10 cellular contexts compared by ENCODE assay signal in the genomic region with DNA sequence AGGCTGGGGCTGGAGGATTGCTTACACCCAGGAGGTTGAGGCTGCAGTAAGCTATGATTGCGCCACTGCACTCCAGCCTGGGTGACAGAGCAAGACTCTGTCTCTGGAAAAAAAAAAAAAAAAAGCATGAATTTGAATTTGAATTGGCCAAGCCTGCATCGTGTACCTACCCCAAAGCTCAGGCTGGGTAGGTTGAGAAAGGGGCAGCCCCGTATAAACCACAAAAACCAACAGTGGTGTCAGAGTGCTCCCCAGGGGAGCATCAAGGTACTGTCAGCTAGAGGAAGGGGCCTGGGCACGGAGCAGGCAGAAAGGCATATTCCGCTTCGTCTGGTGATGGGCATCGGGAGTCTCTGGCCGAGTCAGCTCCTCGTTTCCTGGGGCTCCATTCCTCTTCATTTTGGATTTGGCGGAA. TPM values are rescaled to one million over a fixed set of nuclear protein-coding genes. Genes with fewer than 3 reads are reported as not detected.
DNase-seq lines count a peak whose midpoint lies in the region; ATAC-seq and TF ChIP-seq lines count a peak whose summit lies in the region.
"Had no signal": no experiment of that assay in that cellular context is flagged by ENCODE, and none has a peak within 500 bp of the region (broad histone marks: within the 10 kb centered on the region; RNA-seq: fewer than 3 reads in every experiment).

No MANE protein-coding gene starts in this region.

- TF ChIP-seq CTCF in GM12874 (IDR thresholded peaks at IDR 0.05; ENCODE audit: insufficient read depth, low read depth, low read length) (peak; percentile 56), osteoblast (IDR thresholded peaks at IDR 0.05; ENCODE audit: extremely low read depth, low read depth, low read length) (no peak)

- H3K79me2 ChIP-seq in osteoblast (ENCODE audit: insufficient read depth, low read length): no peaks in the 10 kb centered on the region

- no peaks in the 10 kb centered on the region for H3K36me3 ChIP-seq in osteoblast (ENCODE audit: insufficient read depth, low read length)

- peak; percentile 43 to 60 for DNase-seq in activated CD4-positive, alpha-beta T cell treated with anti-CD3 and anti-CD28 coated beads, Interleukin-2, amount 50 U/mL, for 48 hours
- DNase-seq in osteoblast (ENCODE audit: insufficient read length, low spot score, missing footprints) (peak; percentile 27), LoVo (ENCODE audit: low spot score) (no peak), pons (ENCODE audit: low spot score) (no peak), NCI-H2029 (lab: John Stamatoyannopoulos, UW) (no peak)
- DNase-seq: DMS153, NCI-H2171 treated with DMSO at 0.1 percent for 48 hours had no signal

- H2AFZ ChIP-seq in osteoblast (ENCODE audit: low read length): no peak overlapping the region

- H3K27me3 ChIP-seq in osteoblast (ENCODE audit: insufficient read depth, low read length): peaks cover 8% of the 10 kb centered on the region

- no peak overlapping the region for H3K27ac ChIP-seq in osteoblast (ENCODE audit: low read depth, low read length)

- no peaks in the 10 kb centered on the region for H3K9me3 ChIP-seq in osteoblast (ENCODE audit: low read depth, low read length)

- ATAC-seq in HG02763 (IDR thresholded peaks at IDR 0.05; ENCODE audit: unreplicated experiment) (peak; percentile 70), GM18502 (IDR thresholded peaks at IDR 0.05; ENCODE audit: poor library complexity, unreplicated experiment) (no peak)

- no peak overlapping the region for H3K4me3 ChIP-seq in osteoblast (ENCODE audit: insufficient read depth, low read length)

- H3K4me1 ChIP-seq in osteoblast (ENCODE audit: insufficient read depth, low read length): peaks cover 3% of the 10 kb centered on the region

- H3K4me2 ChIP-seq in osteoblast (ENCODE audit: insufficient read depth, low read length): no peak overlapping the region

- no peaks in the 10 kb centered on the region for H4K20me1 ChIP-seq in osteoblast (ENCODE audit: insufficient read depth, low read length)

RNA-seq across cellular contexts. Expression of a gene that starts 40.9 kb away (rescaled TPM):
- 2.7 and 2.9 TPM in 2 replicates for total RNA-seq in osteoblast

Comparison
In these comparisons a context has a peak if more than half of its experiments do, and no peak if none do; other contexts are left out.
1. DNase-seq: peak in activated CD4-positive, alpha-beta T cell treated with anti-CD3 and anti-CD28 coated beads, Interleukin-2, amount 50 U/mL, for 48 hours (2 of 2) and osteoblast (single experiment); none in LoVo (single experiment), pons (single experiment) and NCI-H2029 (single experiment).